In genomic region chr22:42617155-42617983, GRCh38 we compare ENCODE assay signal across 9 cellular contexts. TPM values are rescaled to one million over a fixed set of nuclear protein-coding genes. Genes with fewer than 3 reads are reported as not detected.
DNase-seq lines count a peak whose midpoint lies in the region; ATAC-seq and TF ChIP-seq lines count a peak whose summit lies in the region.
"Had no signal": no experiment of that assay in that cellular context is flagged by ENCODE, and none has a peak within 500 bp of the region (broad histone marks: within the 10 kb centered on the region; RNA-seq: fewer than 3 reads in every experiment).

No MANE protein-coding gene starts in this region.

- peak overlapping the region; percentile 70 to 100 for H3K27ac Mint-ChIP-seq in effector memory CD8-positive, alpha-beta T cell

- no peak for DNase-seq in DND-41
- DNase-seq in effector memory CD8-positive, alpha-beta T cell = no peak
- no peak for DNase-seq in psoas muscle
- DNase-seq in cerebellar nuclear complex (lab: John Stamatoyannopoulos, UW) = no peak
- DNase-seq: effector CD4-positive, alpha-beta T cell; NCI-H2029 had no signal

- peaks cover 35 to 38% of the 10 kb centered on the region in 2 donors for H3K4me1 Mint-ChIP-seq in effector memory CD8-positive, alpha-beta T cell (ENCODE audit: low read depth in 2 of 2)

- H3K27me3 ChIP-seq in DND-41 (ENCODE audit: insufficient read depth, low read length, poor library complexity) = no peaks in the 10 kb centered on the region
- no peaks in the 10 kb centered on the region for H3K27me3 ChIP-seq in psoas muscle (ENCODE audit: insufficient read depth in 3 of 3, low read length in 2 of 3)

- H3K4me3 ChIP-seq in DND-41 (ENCODE audit: low read depth in 1 of 2, low read length in 2 of 2) (no peak overlapping the region), psoas muscle (no peak overlapping the region)

- H3K4me1 ChIP-seq in DND-41 (ENCODE audit: insufficient read depth, low read length) (peaks cover 41% of the 10 kb centered on the region), psoas muscle (peaks cover 33% of the 10 kb centered on the region)

- no peak overlapping the region for H2AFZ ChIP-seq in DND-41 (ENCODE audit: low read depth, low read length)

- 37 to 65% (median 52%) methylated on average over 20 of the region's 20 CpGs for WGBS in psoas muscle, 3 donors

- H3K4me3 Mint-ChIP-seq in effector memory CD8-positive, alpha-beta T cell = peak overlapping the region; percentile 5 to 31

- TF ChIP-seq CTCF in DND-41 (IDR thresholded peaks at IDR 0.05; ENCODE audit: borderline replicate concordance, extremely low read depth, low read length, poor library complexity, severe bottlenecking) (no peak), psoas muscle (IDR thresholded peaks at IDR 0.05) (no peak)

- H3K9ac ChIP-seq in DND-41 (ENCODE audit: low read depth, low read length) = no peak overlapping the region

- peaks cover 54% of the 10 kb centered on the region for H3K36me3 Mint-ChIP-seq in effector memory CD8-positive, alpha-beta T cell (ENCODE audit: insufficient read depth)

- no peaks in the 10 kb centered on the region for H3K9me3 ChIP-seq in DND-41 (ENCODE audit: insufficient read depth, low read length, severe bottlenecking)
- H3K9me3 ChIP-seq in KOPT-K1 (ENCODE audit: insufficient read depth, low read length, poor library complexity, severe bottlenecking) = no peaks in the 10 kb centered on the region
- H3K9me3 ChIP-seq in psoas muscle = no peaks in the 10 kb centered on the region

- H3K79me2 ChIP-seq in DND-41 (ENCODE audit: insufficient read depth, low read length) = peaks cover 23% of the 10 kb centered on the region

- H3K36me3 ChIP-seq in DND-41 (ENCODE audit: insufficient read depth, low read length) = peaks cover 30% of the 10 kb centered on the region
- peaks cover 33% of the 10 kb centered on the region for H3K36me3 ChIP-seq in KOPT-K1 (ENCODE audit: insufficient read depth, low read length)
- peaks cover 0 to 13% of the 10 kb centered on the region in 2 donors for H3K36me3 ChIP-seq in psoas muscle (ENCODE audit: insufficient read depth in 1 of 2, low read depth in 1 of 2)

- H3K27ac ChIP-seq in DND-41 (ENCODE audit: low read length) (0 out of 2 replicates have a peak overlapping the region, but pooled peaks have one; percentile 19), KOPT-K1 (ENCODE audit: low read depth, low read length, poor library complexity, severe bottlenecking) (peak overlapping the region; percentile 4), psoas muscle (peak overlapping the region; percentile 92)

- H4K20me1 ChIP-seq in DND-41 (ENCODE audit: insufficient read depth, low read length) = peaks cover 15% of the 10 kb centered on the region

- no peaks in the 10 kb centered on the region for H3K9me3 Mint-ChIP-seq in effector memory CD8-positive, alpha-beta T cell

- ATAC-seq in DND-41 (ENCODE audit: insufficient read depth, low read depth) (no peak), psoas muscle (no peak), GM21390 (IDR thresholded peaks at IDR 0.05; ENCODE audit: unreplicated experiment) (no peak), HG03565 (IDR thresholded peaks at IDR 0.05; ENCODE audit: unreplicated experiment) (no peak)
- no peak for ATAC-seq in effector memory CD8-positive, alpha-beta T cell (replicated peaks)

- H3K4me2 ChIP-seq in DND-41 (ENCODE audit: insufficient read depth, low read length) = peak overlapping the region; percentile 1; the same call in 1 of the 2 replicates

- no peaks in the 10 kb centered on the region for H3K27me3 Mint-ChIP-seq in effector memory CD8-positive, alpha-beta T cell

- intact Hi-C loops in psoas muscle (cut with DNase I) = loop anchor here (5.0 kb wide), 2 partner anchors 70 to 80 kb away; no protein-coding TSS in a partner anchor

RNA-seq across cellular contexts. Expression of gene POLDIP3, which starts 2.7 kb away (rescaled TPM):
- 10 to 100 TPM; 30.6 to 47.1 (median 34.9) TPM for total RNA-seq in psoas muscle
- 10 to 100 TPM; 25.0 to 33.7 (median 26.5) TPM for polyA plus RNA-seq in psoas muscle

RNA-seq across cellular contexts. Expression of gene ATP5MGL, which starts 23.0 kb away (rescaled TPM):
- total RNA-seq in psoas muscle = under 1 TPM in 3 of 4 donors, not detected in 1; 0.50 to 0.57 (median 0.55) TPM
- under 1 TPM in 1 of 3 donors, not detected in 2; 0.04 TPM for polyA plus RNA-seq in psoas muscle

RNA-seq across cellular contexts. Expression of gene CYB5R3, which starts 31.8 kb away (rescaled TPM):
- 100 to 1,000 TPM; 120 to 208 (median 176) TPM for total RNA-seq in psoas muscle
- 100 to 1,000 TPM; 130 to 230 (median 162) TPM for polyA plus RNA-seq in psoas muscle

Comparison
In these comparisons a context has a peak if more than half of its experiments do, and no peak if none do; other contexts are left out.
1. H3K27ac ChIP-seq: peak in every context shown above with its lines; median percentile 92 in psoas muscle; 19 in DND-41; 4 in KOPT-K1.